8 cellular contexts compared by ENCODE assay signal in genomic region chr21:31558839-31559367, GRCh38.
DNase-seq lines count a peak whose midpoint lies in the region; ATAC-seq and TF ChIP-seq lines count a peak whose summit lies in the region.

No MANE protein-coding gene starts in this region.

- in situ Hi-C loops in GM13976 (cut with MboI; ENCODE audit: low sequenced_read_pairs, unreplicated experiment) (no loop called here), KBM-7 (cut with MboI; ENCODE audit: low pct_unique_long_range_greater_than_20kb, low sequenced_read_pairs) (no loop called here)

- H3K27ac ChIP-seq in caudate nucleus (ENCODE audit: low read depth, low read length): no peak overlapping the region

- no peak for TF ChIP-seq CTCF in GM13976 (IDR thresholded peaks at IDR 0.05; ENCODE audit: borderline replicate concordance, control extremely low read depth, extremely low read depth, insufficient read depth, missing control alignments)

- ATAC-seq in HG02884 (IDR thresholded peaks at IDR 0.05; ENCODE audit: unreplicated experiment): peak; percentile 71

- DNase-seq in GM13976 (ENCODE audit: low spot score) (peak; percentile 79), NCI-H1930 (lab: John Stamatoyannopoulos, UW) (peak; percentile 88 to 94), caudate nucleus (lab: John Stamatoyannopoulos, UW) (peak; percentile 58 to 98 (median 95)), islet precursor cell (peak; percentile 99), KBM-7 (no peak)
- DNase-seq in activated CD4-positive, CD25-positive, alpha-beta regulatory T cell (lab: John Stamatoyannopoulos, UW): peak; percentile 69 to 77 (median 74)
- peak; percentile 80 to 81 for DNase-seq in stimulated activated CD4-positive, alpha-beta T cell treated with anti-CD3 and anti-CD28 coated beads, Interleukin-15, amount 100 ng/mL, for 1 hour (ENCODE audit: low read depth in 1 of 2, low spot score in 1 of 2)
